ENCODE assay signal across 11 cellular contexts in genomic region chr9:128587453-128587852, GRCh38. TPM values are rescaled to one million over a fixed set of nuclear protein-coding genes. Genes with fewer than 3 reads are reported as not detected.
DNase-seq lines count a peak whose midpoint lies in the region; ATAC-seq lines count a peak whose summit lies in the region.
"Had no signal": no experiment of that assay in that cellular context is flagged by ENCODE, and none has a peak within 500 bp of the region (broad histone marks: within the 10 kb centered on the region; RNA-seq: fewer than 3 reads in every experiment).

No MANE protein-coding gene starts in this region.

- POLR2A ChIA-PET in T-cell (lab: Charles Lee): interaction anchor here in 1 of 2 donors (0.6 kb wide), 2 partner anchors 22 to 1021 kb away, joined by 3 read pairs; no protein-coding TSS in a partner anchor

- H3K36me3 ChIP-seq in CD4-positive, CD25-positive, alpha-beta regulatory T cell (ENCODE audit: control insufficient read depth, insufficient read depth, low read length): peaks cover 90% of the 10 kb centered on the region
- peaks cover 45% of the 10 kb centered on the region for H3K36me3 ChIP-seq in mesendoderm (ENCODE audit: control insufficient read depth, insufficient read depth, low read length)

- H3K18ac ChIP-seq in mesendoderm (ENCODE audit: low read length): no peak overlapping the region

- no peak overlapping the region for H3K4ac ChIP-seq in mesendoderm (ENCODE audit: low read depth, low read length)

- no peaks in the 10 kb centered on the region for H3K27me3 ChIP-seq in CD4-positive, CD25-positive, alpha-beta regulatory T cell (ENCODE audit: control insufficient read depth, insufficient read depth, low read length)
- H3K27me3 ChIP-seq in mesendoderm (ENCODE audit: insufficient read depth, low read length, poor library complexity): no peaks in the 10 kb centered on the region
- H3K27me3 ChIP-seq: esophagus muscularis mucosa had no signal

- no peak overlapping the region for H3K23ac ChIP-seq in mesendoderm (ENCODE audit: low read length)

- no peaks in the 10 kb centered on the region for H3K9me3 ChIP-seq in CD4-positive, CD25-positive, alpha-beta regulatory T cell (ENCODE audit: control insufficient read depth in 2 of 2, low read length in 2 of 2)
- H3K9me3 ChIP-seq: esophagus muscularis mucosa had no signal

- H2BK5ac ChIP-seq in mesendoderm (ENCODE audit: low read length): no peak overlapping the region

- H4K8ac ChIP-seq in mesendoderm (ENCODE audit: low read depth, low read length): no peak overlapping the region

- no peaks in the 10 kb centered on the region for H3K79me2 ChIP-seq in mesendoderm (ENCODE audit: control insufficient read depth, insufficient read depth, low read length)

- no peaks in the 10 kb centered on the region for H3K79me1 ChIP-seq in mesendoderm (ENCODE audit: low read length)

- H2BK120ac ChIP-seq in mesendoderm (ENCODE audit: low read depth, low read length): no peak overlapping the region

- no peak overlapping the region for H4K5ac ChIP-seq in mesendoderm (ENCODE audit: low read length)

- H2AK5ac ChIP-seq in mesendoderm (ENCODE audit: low read length): no peak overlapping the region

- H3K4me1 Mint-ChIP-seq in CD4-positive, CD25-positive, alpha-beta regulatory T cell: peaks cover 5 to 8% (median 7%) of the 10 kb centered on the region in 4 donors
- H3K4me1 Mint-ChIP-seq in T-cell: peaks cover 7 to 16% (median 10%) of the 10 kb centered on the region in 3 donors
- peaks cover 11% of the 10 kb centered on the region for H3K4me1 Mint-ChIP-seq in activated T-helper 17 cell treated with anti-CD3 and anti-CD28 coated beads, Interleukin-2, amount 50 U/mL, for 72 hours
- H3K4me1 Mint-ChIP-seq: WTC11 had no signal

- CTCF ChIA-PET in T-cell (lab: Charles Lee): no interaction called here

- DNase-seq in CD4-positive, CD25-positive, alpha-beta regulatory T cell: peak in 2 of 3 donors; percentile 25 to 85
- DNase-seq in T-cell: peak in 33 of 34 experiments; percentile 5 to 77 (median 45)
- DNase-seq in stimulated activated CD4-positive, alpha-beta T cell treated with anti-CD3 and anti-CD28 coated beads, Interleukin-12 subunit alpha, Interleukin-12 subunit beta, amount 100 ng/mL, for 48 hours (ENCODE audit: low read depth in 2 of 3, low spot score in 1 of 3): peak; percentile 30 to 45 (median 36)
- no peak for DNase-seq in NCI-H1105 treated with DMSO at 0.1 percent for 48 hours (lab: John Stamatoyannopoulos, UW)
- DNase-seq in epidermal melanocyte (ENCODE audit: insufficient read length, low spot score): no peak
- DNase-seq in NCI-H82 treated with DMSO at 0.1 percent for 48 hours (lab: John Stamatoyannopoulos, UW; ENCODE audit: unreplicated experiment): no peak
- no peak for DNase-seq in mesendoderm
- DNase-seq: SHP77 had no signal

- no peaks in the 10 kb centered on the region for H3K9me3 Mint-ChIP-seq in CD4-positive, CD25-positive, alpha-beta regulatory T cell
- H3K9me3 Mint-ChIP-seq in T-cell: no peaks in the 10 kb centered on the region
- H3K9me3 Mint-ChIP-seq in activated T-helper 17 cell treated with anti-CD3 and anti-CD28 coated beads, Interleukin-2, amount 50 U/mL, for 72 hours: no peaks in the 10 kb centered on the region
- H3K9me3 Mint-ChIP-seq: WTC11 had no signal

- no CpG with 5 or more reads among the region's 6 CpGs for WGBS in mesendoderm (ENCODE audit: extremely low coverage, insufficient coverage, low lambda C conversion rate)

- no peak overlapping the region for H3K4me3 Mint-ChIP-seq in CD4-positive, CD25-positive, alpha-beta regulatory T cell
- H3K4me3 Mint-ChIP-seq in T-cell: peak overlapping the region in 1 of 3 donors; percentile 13
- H3K4me3 Mint-ChIP-seq in activated T-helper 17 cell treated with anti-CD3 and anti-CD28 coated beads, Interleukin-2, amount 50 U/mL, for 72 hours: peak overlapping the region; percentile 49
- H3K4me3 Mint-ChIP-seq: WTC11 had no signal

- no peak overlapping the region for H2BK15ac ChIP-seq in mesendoderm (replicated peaks; ENCODE audit: low read depth)

- no peaks in the 10 kb centered on the region for H3K4me1 ChIP-seq in CD4-positive, CD25-positive, alpha-beta regulatory T cell (ENCODE audit: control insufficient read depth, insufficient read depth, low read length, poor library complexity, severe bottlenecking)
- no peaks in the 10 kb centered on the region for H3K4me1 ChIP-seq in mesendoderm (ENCODE audit: control insufficient read depth, low read depth, low read length)
- H3K4me1 ChIP-seq: esophagus muscularis mucosa had no signal

- no peak overlapping the region for H3K4me3 ChIP-seq in CD4-positive, CD25-positive, alpha-beta regulatory T cell (ENCODE audit: low read depth, low read length)
- no peak overlapping the region for H3K4me3 ChIP-seq in mesendoderm (ENCODE audit: low read length)
- H3K4me3 ChIP-seq: esophagus muscularis mucosa had no signal

- no peak overlapping the region for H3K4me2 ChIP-seq in mesendoderm (ENCODE audit: low read length)

- no peaks in the 10 kb centered on the region for H3K27me3 Mint-ChIP-seq in CD4-positive, CD25-positive, alpha-beta regulatory T cell
- no peaks in the 10 kb centered on the region for H3K27me3 Mint-ChIP-seq in T-cell
- H3K27me3 Mint-ChIP-seq in activated T-helper 17 cell treated with anti-CD3 and anti-CD28 coated beads, Interleukin-2, amount 50 U/mL, for 72 hours: no peaks in the 10 kb centered on the region

- no peak overlapping the region for H3K56ac ChIP-seq in mesendoderm (ENCODE audit: low read length)

- no peak overlapping the region for H3K27ac ChIP-seq in CD4-positive, CD25-positive, alpha-beta regulatory T cell (ENCODE audit: insufficient read depth, low read length, poor library complexity, severe bottlenecking)
- no peak overlapping the region for H3K27ac ChIP-seq in mesendoderm (ENCODE audit: low read depth, low read length)
- H3K27ac ChIP-seq: esophagus muscularis mucosa had no signal

- H3K9ac ChIP-seq in mesendoderm (ENCODE audit: low read length): no peak overlapping the region

- H3K27ac Mint-ChIP-seq in CD4-positive, CD25-positive, alpha-beta regulatory T cell: peak overlapping the region; percentile 65 to 72 (median 72)
- H3K27ac Mint-ChIP-seq in T-cell: peak overlapping the region; percentile 86 to 88
- H3K27ac Mint-ChIP-seq in activated T-helper 17 cell treated with anti-CD3 and anti-CD28 coated beads, Interleukin-2, amount 50 U/mL, for 72 hours: peak overlapping the region; percentile 91
- H3K27ac Mint-ChIP-seq: WTC11 had no signal

- H3K36me3 Mint-ChIP-seq in CD4-positive, CD25-positive, alpha-beta regulatory T cell: peaks cover 52% of the 10 kb centered on the region
- peaks cover 61% of the 10 kb centered on the region for H3K36me3 Mint-ChIP-seq in T-cell
- peaks cover 100% of the 10 kb centered on the region for H3K36me3 Mint-ChIP-seq in activated T-helper 17 cell treated with anti-CD3 and anti-CD28 coated beads, Interleukin-2, amount 50 U/mL, for 72 hours (ENCODE audit: low read depth)

- peak; percentile 37 to 53 for ATAC-seq in CD4-positive, CD25-positive, alpha-beta regulatory T cell (ENCODE audit: low read depth in 2 of 2)
- peak; percentile 83 to 99 (median 88) for ATAC-seq in T-cell (replicated peaks in 1 of 4)
- ATAC-seq in activated T-helper 17 cell treated with anti-CD3 and anti-CD28 coated beads, Interleukin-2, amount 50 U/mL, for 72 hours (replicated peaks): peak; percentile 96
- ATAC-seq: WTC11 had no signal

RNA-seq across cellular contexts. Expression of gene SPTAN1, which starts 35.1 kb away (rescaled TPM):
- total RNA-seq in CD4-positive, CD25-positive, alpha-beta regulatory T cell: 769 TPM
- 10 to 100 TPM; 79.8 to 86.2 (median 83.2) TPM for polyA plus RNA-seq in CD4-positive, CD25-positive, alpha-beta regulatory T cell
- 100 to 1,000 TPM; 446 to 594 (median 461) TPM for total RNA-seq in T-cell
- total RNA-seq in activated T-helper 17 cell treated with anti-CD3 and anti-CD28 coated beads, Interleukin-2, amount 50 U/mL, for 72 hours: 100 to 1,000 TPM; 294 to 337 TPM
- 107 TPM for polyA plus RNA-seq in mesendoderm (2013, experiment 1 of 2)
- 104 TPM for polyA plus RNA-seq in mesendoderm (2013, experiment 2 of 2)

Comparison
In these comparisons a context has a peak if more than half of its experiments do, and no peak if none do; other contexts are left out.
1. ATAC-seq: peak in every context shown above with its lines; median percentile 96 in activated T-helper 17 cell treated with anti-CD3 and anti-CD28 coated beads, Interleukin-2, amount 50 U/mL, for 72 hours; 88 in T-cell; 45 in CD4-positive, CD25-positive, alpha-beta regulatory T cell.
2. DNase-seq: peak in CD4-positive, CD25-positive, alpha-beta regulatory T cell (2 of 3), T-cell (33 of 34) and stimulated activated CD4-positive, alpha-beta T cell treated with anti-CD3 and anti-CD28 coated beads, Interleukin-12 subunit alpha, Interleukin-12 subunit beta, amount 100 ng/mL, for 48 hours (3 of 3); none in NCI-H1105 treated with DMSO at 0.1 percent for 48 hours (single experiment), epidermal melanocyte (single experiment), NCI-H82 treated with DMSO at 0.1 percent for 48 hours (single experiment) and mesendoderm (single experiment).
3. Peak in every context shown above with its lines, with median percentiles within 50 percentile points of each other: H3K27ac Mint-ChIP-seq.